Comparison of ENCODE assay signal across 14 cellular contexts in genomic region chr5:172235827-172236749, GRCh38. TPM values are rescaled to one million over a fixed set of nuclear protein-coding genes. Genes with fewer than 3 reads are reported as not detected.
DNase-seq lines count a peak whose midpoint lies in the region; ATAC-seq and TF ChIP-seq lines count a peak whose summit lies in the region.
"Had no signal": no experiment of that assay in that cellular context is flagged by ENCODE, and none has a peak within 500 bp of the region (broad histone marks: within the 10 kb centered on the region; RNA-seq: fewer than 3 reads in every experiment).

No MANE protein-coding gene starts in this region.

- H4K12ac ChIP-seq in trophoblast cell (ENCODE audit: low read depth, low read length): no peak overlapping the region

- H3K27me3 ChIP-seq in GM23338 (ENCODE audit: insufficient read depth): no peaks in the 10 kb centered on the region
- H3K27me3 ChIP-seq in aorta (ENCODE audit: control insufficient read depth in 1 of 2, insufficient read depth in 2 of 2, low read length in 1 of 2): no peaks in the 10 kb centered on the region
- H3K27me3 ChIP-seq in trophoblast cell (ENCODE audit: insufficient read depth, low read length): no peaks in the 10 kb centered on the region
- H3K27me3 ChIP-seq: foreskin keratinocyte, neutrophil had no signal

- no peak overlapping the region for H3K4ac ChIP-seq in trophoblast cell (ENCODE audit: low read depth, low read length)

- H3K4me1 Mint-ChIP-seq in GM23338: peaks cover 33% of the 10 kb centered on the region
- H3K4me1 Mint-ChIP-seq in activated naive CD8-positive, alpha-beta T cell treated with anti-CD3 and anti-CD28 coated beads, Interleukin-2, amount 50 U/mL, for 24 hours: peaks cover 44% of the 10 kb centered on the region
- H3K4me1 Mint-ChIP-seq in activated CD8-positive, alpha-beta memory T cell treated with anti-CD3 and anti-CD28 coated beads, Interleukin-2, amount 10 ng/mL, durations not matched to agents 7 days and 5 days: peaks cover 42% of the 10 kb centered on the region
- peaks cover 11 to 38% (median 30%) of the 10 kb centered on the region in 4 donors for H3K4me1 Mint-ChIP-seq in naive thymus-derived CD8-positive, alpha-beta T cell

- no peak overlapping the region for H4K91ac ChIP-seq in trophoblast cell (ENCODE audit: low read depth, low read length)

- peaks cover 20% of the 10 kb centered on the region; the same call in 2 of the 3 replicates for H3K36me3 Mint-ChIP-seq in GM23338 (ENCODE audit: low read depth)
- H3K36me3 Mint-ChIP-seq in activated naive CD8-positive, alpha-beta T cell treated with anti-CD3 and anti-CD28 coated beads, Interleukin-2, amount 50 U/mL, for 24 hours (ENCODE audit: low read depth): peaks cover 15% of the 10 kb centered on the region
- H3K36me3 Mint-ChIP-seq in activated CD8-positive, alpha-beta memory T cell treated with anti-CD3 and anti-CD28 coated beads, Interleukin-2, amount 10 ng/mL, durations not matched to agents 7 days and 5 days: peaks cover 16% of the 10 kb centered on the region
- H3K36me3 Mint-ChIP-seq in naive thymus-derived CD8-positive, alpha-beta T cell: peaks cover 0 to 37% (median 17%) of the 10 kb centered on the region in 3 donors

- TF ChIP-seq CTCF in 22Rv1 (IDR thresholded peaks at IDR 0.05) (no peak), GM23338 (conservative IDR thresholded peaks at IDR 0.05; ENCODE audit: low read depth in 2 of 2) (no peak)

- peak overlapping the region; percentile 73 for H3K27ac Mint-ChIP-seq in GM23338
- H3K27ac Mint-ChIP-seq in activated naive CD8-positive, alpha-beta T cell treated with anti-CD3 and anti-CD28 coated beads, Interleukin-2, amount 50 U/mL, for 24 hours: peak overlapping the region; percentile 16
- H3K27ac Mint-ChIP-seq in activated CD8-positive, alpha-beta memory T cell treated with anti-CD3 and anti-CD28 coated beads, Interleukin-2, amount 10 ng/mL, durations not matched to agents 7 days and 5 days: no peak overlapping the region
- H3K27ac Mint-ChIP-seq in naive thymus-derived CD8-positive, alpha-beta T cell: peak overlapping the region in 5 of 10 donors; percentile 0 to 41 (median 27)

- H2BK5ac ChIP-seq in trophoblast cell (ENCODE audit: low read depth, low read length, poor library complexity): no peak overlapping the region

- intact Hi-C loops in aorta (cut with DNase I): no loop called here

- CTCF ChIA-PET in activated CD8-positive, alpha-beta memory T cell treated with anti-CD3 and anti-CD28 coated beads, Interleukin-2, amount 10 ng/mL, durations not matched to agents 7 days and 5 days (lab: Charles Lee): interaction anchor here (1.2 kb wide), 1 partner anchor 103 kb away, joined by 3 read pairs; no protein-coding TSS in a partner anchor

- H3K4me3 ChIP-seq in GM23338: no peak overlapping the region
- H3K4me3 ChIP-seq in aorta (ENCODE audit: low read length in 2 of 2): no peak overlapping the region
- no peak overlapping the region for H3K4me3 ChIP-seq in trophoblast cell (ENCODE audit: low read depth, low read length)

- no peaks in the 10 kb centered on the region for H3K9me3 Mint-ChIP-seq in GM23338
- no peaks in the 10 kb centered on the region for H3K9me3 Mint-ChIP-seq in activated naive CD8-positive, alpha-beta T cell treated with anti-CD3 and anti-CD28 coated beads, Interleukin-2, amount 50 U/mL, for 24 hours
- H3K9me3 Mint-ChIP-seq in activated CD8-positive, alpha-beta memory T cell treated with anti-CD3 and anti-CD28 coated beads, Interleukin-2, amount 10 ng/mL, durations not matched to agents 7 days and 5 days (ENCODE audit: low read depth): no peaks in the 10 kb centered on the region
- no peaks in the 10 kb centered on the region for H3K9me3 Mint-ChIP-seq in naive thymus-derived CD8-positive, alpha-beta T cell

- 89 to 91% methylated on average over 3 of the region's 3 CpGs for WGBS in aorta, 2 donors
- WGBS in trophoblast cell (ENCODE audit: extremely low coverage, insufficient coverage, insufficient read length): 100% methylated on average over 1 of the region's 3 CpGs

- ATAC-seq in GM23338 (no peak), aorta (ENCODE audit: low FRiP score) (no peak)
- no peak for ATAC-seq in activated naive CD8-positive, alpha-beta T cell treated with anti-CD3 and anti-CD28 coated beads, Interleukin-2, amount 50 U/mL, for 24 hours
- no peak for ATAC-seq in activated CD8-positive, alpha-beta memory T cell treated with anti-CD3 and anti-CD28 coated beads, Interleukin-2, amount 10 ng/mL, durations not matched to agents 7 days and 5 days
- no peak for ATAC-seq in naive thymus-derived CD8-positive, alpha-beta T cell
- ATAC-seq: foreskin keratinocyte had no signal

- H3K79me1 ChIP-seq in trophoblast cell (ENCODE audit: low read length): no peaks in the 10 kb centered on the region

- no peak overlapping the region for H3K18ac ChIP-seq in trophoblast cell (ENCODE audit: low read length)

- peaks cover 3% of the 10 kb centered on the region; the same call in 1 of the 2 replicates for H3F3A ChIP-seq in GM23338 (replicated peaks; ENCODE audit: low read depth)

- no peak overlapping the region for H3K4me3 Mint-ChIP-seq in GM23338
- H3K4me3 Mint-ChIP-seq in activated naive CD8-positive, alpha-beta T cell treated with anti-CD3 and anti-CD28 coated beads, Interleukin-2, amount 50 U/mL, for 24 hours: no peak overlapping the region
- H3K4me3 Mint-ChIP-seq in activated CD8-positive, alpha-beta memory T cell treated with anti-CD3 and anti-CD28 coated beads, Interleukin-2, amount 10 ng/mL, durations not matched to agents 7 days and 5 days: no peak overlapping the region
- no peak overlapping the region for H3K4me3 Mint-ChIP-seq in naive thymus-derived CD8-positive, alpha-beta T cell

- H3K36me3 ChIP-seq in GM23338 (ENCODE audit: insufficient read depth) (peaks cover 7% of the 10 kb centered on the region; the same call in 1 of the 2 replicates), aorta (ENCODE audit: control insufficient read depth in 1 of 2, insufficient read depth in 2 of 2, low read length in 1 of 2) (peaks cover 4% of the 10 kb centered on the region in 2 donors), trophoblast cell (ENCODE audit: control insufficient read depth in 1 of 2, insufficient read depth in 2 of 2, low read length in 2 of 2) (peaks cover 7 to 10% of the 10 kb centered on the region in 2 experiments)

- H3K27me3 Mint-ChIP-seq in GM23338 (ENCODE audit: insufficient read depth, low read depth, poor library complexity): peaks cover 6% of the 10 kb centered on the region
- no peaks in the 10 kb centered on the region for H3K27me3 Mint-ChIP-seq in activated naive CD8-positive, alpha-beta T cell treated with anti-CD3 and anti-CD28 coated beads, Interleukin-2, amount 50 U/mL, for 24 hours
- H3K27me3 Mint-ChIP-seq in activated CD8-positive, alpha-beta memory T cell treated with anti-CD3 and anti-CD28 coated beads, Interleukin-2, amount 10 ng/mL, durations not matched to agents 7 days and 5 days: no peaks in the 10 kb centered on the region
- H3K27me3 Mint-ChIP-seq in naive thymus-derived CD8-positive, alpha-beta T cell: no peaks in the 10 kb centered on the region

- no peak overlapping the region for H3K9ac ChIP-seq in trophoblast cell (ENCODE audit: low read length)

- H2BK12ac ChIP-seq in trophoblast cell (ENCODE audit: low read length): no peak overlapping the region

- H3K9me3 ChIP-seq in aorta (ENCODE audit: control insufficient read depth, low read length): no peaks in the 10 kb centered on the region
- no peaks in the 10 kb centered on the region for H3K9me3 ChIP-seq in trophoblast cell (ENCODE audit: insufficient read depth, low read depth, low read length)
- H3K9me3 ChIP-seq: neutrophil had no signal

- peaks cover 38% of the 10 kb centered on the region for H4K20me1 ChIP-seq in GM23338 (replicated peaks; ENCODE audit: insufficient read depth)

- H4K8ac ChIP-seq in trophoblast cell (ENCODE audit: low read depth, low read length): no peak overlapping the region

- H2AFZ ChIP-seq in GM23338 (no peak overlapping the region), trophoblast cell (ENCODE audit: insufficient read depth, low read length, poor library complexity) (no peak overlapping the region)

- H3K9me2 ChIP-seq in GM23338 (ENCODE audit: insufficient read depth): no peaks in the 10 kb centered on the region

- H3K4me2 ChIP-seq in GM23338 (peak overlapping the region; percentile 16; the same call in 1 of the 2 replicates), trophoblast cell (ENCODE audit: low read length) (no peak overlapping the region)

- H3K27ac ChIP-seq in 22Rv1 (peak overlapping the region; percentile 49), GM23338 (ENCODE audit: low read depth) (no peak overlapping the region), aorta (ENCODE audit: low read depth in 1 of 2, low read length in 2 of 2) (no peak overlapping the region), trophoblast cell (ENCODE audit: low read depth, low read length) (no peak overlapping the region)
- H3K27ac ChIP-seq: foreskin keratinocyte had no signal

- H3K4me1 ChIP-seq in GM23338 (ENCODE audit: insufficient read depth): peaks cover 15% of the 10 kb centered on the region
- no peaks in the 10 kb centered on the region for H3K4me1 ChIP-seq in aorta (ENCODE audit: control insufficient read depth in 1 of 2, insufficient read depth in 2 of 2, low read length in 2 of 2)
- peaks cover 0 to 2% of the 10 kb centered on the region in 2 experiments for H3K4me1 ChIP-seq in trophoblast cell (ENCODE audit: control insufficient read depth in 1 of 2, insufficient read depth in 2 of 2, low read length in 2 of 2)
- H3K4me1 ChIP-seq: foreskin keratinocyte had no signal

- peaks cover 70% of the 10 kb centered on the region for H3K79me2 ChIP-seq in GM23338 (replicated peaks; ENCODE audit: insufficient read depth)
- H3K79me2 ChIP-seq in trophoblast cell (ENCODE audit: control insufficient read depth, insufficient read depth, low read length, poor library complexity): no peaks in the 10 kb centered on the region

- H3K14ac ChIP-seq in trophoblast cell (ENCODE audit: low read length): no peak overlapping the region

- DNase-seq in GM23338 (ENCODE audit: low spot score) (no peak), kidney tubule cell (ENCODE audit: low spot score) (peak; percentile 36), aorta (no peak), trophoblast cell (no peak)
- no peak for DNase-seq in activated naive CD8-positive, alpha-beta T cell treated with anti-CD3 and anti-CD28 coated beads, Interleukin-2, amount 50 U/mL, for 24 hours
- DNase-seq in activated CD8-positive, alpha-beta memory T cell treated with anti-CD3 and anti-CD28 coated beads, Interleukin-2, amount 10 ng/mL, durations not matched to agents 7 days and 5 days: no peak
- DNase-seq in naive thymus-derived CD8-positive, alpha-beta T cell: no peak
- DNase-seq: activated CD4-positive, alpha-beta T cell treated with anti-CD3 and anti-CD28 coated beads, Interleukin-2, amount 50 U/mL, for 4 hours; NCI-H1694; stimulated activated CD4-positive, alpha-beta T cell treated with anti-CD3 and anti-CD28 coated beads, Interleukin-12 subunit alpha, Interleukin-12 subunit beta, amount 100 ng/mL, for 4 hours had no signal

- POLR2A ChIA-PET in naive thymus-derived CD8-positive, alpha-beta T cell (lab: Charles Lee): no interaction called here

- no peak overlapping the region for H3K23ac ChIP-seq in trophoblast cell (ENCODE audit: low read length)

- no peak overlapping the region for H2BK120ac ChIP-seq in trophoblast cell (ENCODE audit: insufficient read depth, low read length, poor library complexity)

- no peak overlapping the region for H2AK5ac ChIP-seq in trophoblast cell (ENCODE audit: low read length)

RNA-seq across cellular contexts. Expression of gene EFCAB9, which starts 42.1 kb away (rescaled TPM):
- total RNA-seq in GM23338 (2014; rRNA removed; shearing (Covaris generic)): not detected in 2 replicates
- polyA plus RNA-seq in GM23338 (2016; fragmentation: Nextera tagmentation; extraction: Ambion mirVana): not detected in 2 replicates
- total RNA-seq in aorta: not detected
- polyA plus RNA-seq in aorta: not detected
- not detected for total RNA-seq in activated CD8-positive, alpha-beta memory T cell treated with anti-CD3 and anti-CD28 coated beads, Interleukin-2, amount 10 ng/mL, durations not matched to agents 7 days and 5 days
- total RNA-seq in naive thymus-derived CD8-positive, alpha-beta T cell: not detected
- polyA plus RNA-seq in naive thymus-derived CD8-positive, alpha-beta T cell: not detected
- not detected in 2 replicates for polyA plus RNA-seq in trophoblast cell (2013)
- total RNA-seq: foreskin keratinocyte had no signal
- polyA plus RNA-seq: foreskin keratinocyte, keratinocyte had no signal

RNA-seq across cellular contexts. Expression of gene UBTD2, which starts 47.5 kb away (rescaled TPM):
- 44.2 and 46.3 TPM in 2 replicates for total RNA-seq in GM23338 (2014; rRNA removed; shearing (Covaris generic))
- polyA plus RNA-seq in GM23338 (2016; fragmentation: Nextera tagmentation; extraction: Ambion mirVana) (15.5 and 17.9 TPM in 2 replicates), aorta (10 to 100 TPM in 1 of 2 donors, 1 to 10 TPM in 1; 8.8 to 16.3 TPM)
- 10 to 100 TPM; 17.0 to 21.1 TPM for total RNA-seq in aorta
- total RNA-seq in activated CD8-positive, alpha-beta memory T cell treated with anti-CD3 and anti-CD28 coated beads, Interleukin-2, amount 10 ng/mL, durations not matched to agents 7 days and 5 days: 1 to 10 TPM; 7.3 to 8.7 TPM
- total RNA-seq in naive thymus-derived CD8-positive, alpha-beta T cell: 1 to 10 TPM; 6.0 to 6.1 TPM
- polyA plus RNA-seq in naive thymus-derived CD8-positive, alpha-beta T cell: 1 to 10 TPM; 1.2 to 4.3 (median 2.7) TPM
- polyA plus RNA-seq in trophoblast cell (2013): 30.4 and 31.5 TPM in 2 replicates

RNA-seq across cellular contexts. Expression of gene STK10, which starts 48.1 kb away (rescaled TPM):
- total RNA-seq in GM23338 (2014; rRNA removed; shearing (Covaris generic)): 17.8 and 19.6 TPM in 2 replicates
- 7.5 and 9.3 TPM in 2 replicates for polyA plus RNA-seq in GM23338 (2016; fragmentation: Nextera tagmentation; extraction: Ambion mirVana)
- total RNA-seq in aorta: 10 to 100 TPM; 32.5 to 67.7 TPM
- polyA plus RNA-seq in aorta: 1 to 10 TPM; 4.1 to 5.1 TPM
- total RNA-seq in activated CD8-positive, alpha-beta memory T cell treated with anti-CD3 and anti-CD28 coated beads, Interleukin-2, amount 10 ng/mL, durations not matched to agents 7 days and 5 days: 100 to 1,000 TPM; 223 to 327 TPM
- total RNA-seq in naive thymus-derived CD8-positive, alpha-beta T cell: 100 to 1,000 TPM; 351 to 360 TPM
- 100 to 1,000 TPM in 1 of 3 donors, 10 to 100 TPM in 2; 44.6 to 128 (median 62.1) TPM for polyA plus RNA-seq in naive thymus-derived CD8-positive, alpha-beta T cell
- 29.6 and 30.3 TPM in 2 replicates for polyA plus RNA-seq in trophoblast cell (2013)
